8 cellular contexts compared by ENCODE assay signal in genomic region chr11:62786318-62787004, GRCh38. TPM values are rescaled to one million over a fixed set of nuclear protein-coding genes. Genes with fewer than 3 reads are reported as not detected.
A peak's percentile ranks its signal among the peaks of the same experiment; 100 is the strongest.
DNase-seq lines count a peak whose midpoint lies in the region; ATAC-seq and TF ChIP-seq lines count a peak whose summit lies in the region.

No MANE protein-coding gene starts in this region.

- POLR2A ChIA-PET in WTC11 (lab: Charles Lee) = interaction anchor here (0.7 to 3.4 kb wide), 19 partner anchors 15 to 122 kb away, joined by 3 to 25 read pairs (median 5); partner anchors contain the start of genes C11orf98, CSKMT, GNG3 and HNRNPUL2

- H3K79me2 ChIP-seq in ACC112 (ENCODE audit: control insufficient read depth, insufficient read depth, low read length, unreplicated experiment) (peaks cover 37% of the 10 kb centered on the region), mammary epithelial cell (ENCODE audit: insufficient read depth, low read length) (peaks cover 43% of the 10 kb centered on the region), smooth muscle cell (ENCODE audit: low read depth) (peaks cover 36% of the 10 kb centered on the region)

- peak overlapping the region; percentile 73 for H3K9ac ChIP-seq in mammary epithelial cell (ENCODE audit: insufficient read depth, low read length)
- H3K9ac ChIP-seq in smooth muscle cell (ENCODE audit: low read depth) = peak overlapping the region; percentile 81

- CTCF ChIA-PET in WTC11 (lab: Charles Lee) (interaction anchor here (0.6 to 4.6 kb wide), 60 partner anchors 10 to 392 kb away, joined by 3 to 121 read pairs (median 5); partner anchors contain the start of genes B3GAT3, BSCL2, C11orf98 and CSKMT), mammary epithelial cell (lab: Charles Lee; ENCODE audit: low non-redundant PET) (interaction anchor here (0.5 to 1.0 kb wide), 10 partner anchors 14 to 780 kb away, joined by 3 to 24 read pairs (median 6); partner anchors contain the start of genes GANAB, STX5 and ZBTB3)

- H4K20me1 ChIP-seq in mammary epithelial cell (ENCODE audit: insufficient read depth, low read length) = no peaks in the 10 kb centered on the region
- peaks cover 5% of the 10 kb centered on the region for H4K20me1 ChIP-seq in smooth muscle cell (ENCODE audit: low read depth)

- no peaks in the 10 kb centered on the region for H3K36me3 ChIP-seq in ACC112 (ENCODE audit: insufficient read depth, low read length)
- H3K36me3 ChIP-seq in mammary epithelial cell (ENCODE audit: insufficient read depth, low read length) = peaks cover 10% of the 10 kb centered on the region
- no peaks in the 10 kb centered on the region for H3K36me3 ChIP-seq in smooth muscle cell (ENCODE audit: low read depth)

- peaks cover 17% of the 10 kb centered on the region for H3F3A ChIP-seq in smooth muscle cell (ENCODE audit: low read depth)

- peak; percentile 31 for ATAC-seq in GM18519 (IDR thresholded peaks at IDR 0.05; ENCODE audit: low FRiP score, unreplicated experiment)
- peak; percentile 61 for ATAC-seq in HG03095 (IDR thresholded peaks at IDR 0.05; ENCODE audit: unreplicated experiment)
- peak; percentile 61 for ATAC-seq in WTC11

- H3K4me1 ChIP-seq in ACC112 (ENCODE audit: control insufficient read depth, insufficient read depth, low read length, unreplicated experiment) (peaks cover 21% of the 10 kb centered on the region), mammary epithelial cell (ENCODE audit: insufficient read depth, low read length) (peaks cover 18% of the 10 kb centered on the region), smooth muscle cell (ENCODE audit: low read depth) (peaks cover 7% of the 10 kb centered on the region)

- H3K27ac Mint-ChIP-seq in WTC11 = peak overlapping the region; percentile 71

- 4% methylated on average over 14 of the region's 51 CpGs for WGBS in mammary epithelial cell (ENCODE audit: low coverage, missing lambda C conversion rate)
- WGBS in smooth muscle cell (ENCODE audit: low lambda C conversion rate) = 2% methylated on average over 46 of the region's 51 CpGs

- no TSS peak for BruUV-seq in mammary epithelial cell (replicated peaks; lab: Mats Ljungman, UMichigan)

- peak overlapping the region; percentile 88 for H2AFZ ChIP-seq in ACC112 (ENCODE audit: low read length, unreplicated experiment)
- peak overlapping the region; percentile 48 for H2AFZ ChIP-seq in mammary epithelial cell (ENCODE audit: low read depth, low read length)
- peak overlapping the region; percentile 67 for H2AFZ ChIP-seq in smooth muscle cell (ENCODE audit: low read depth)

- H3K36me3 Mint-ChIP-seq in WTC11 = peaks cover 39% of the 10 kb centered on the region

- H3K27me3 ChIP-seq in ACC112 (ENCODE audit: insufficient read depth, low read length) (no peaks in the 10 kb centered on the region), mammary epithelial cell (ENCODE audit: insufficient read depth, low read length) (no peaks in the 10 kb centered on the region), smooth muscle cell (ENCODE audit: low read depth) (no peaks in the 10 kb centered on the region)

- H3K4me2 ChIP-seq in mammary epithelial cell (ENCODE audit: insufficient read depth, low read depth, low read length) (peak overlapping the region; percentile 95), smooth muscle cell (peak overlapping the region; percentile 95)

- H3K27ac ChIP-seq in ACC112 (ENCODE audit: low read depth, low read length) = peak overlapping the region; percentile 74
- H3K27ac ChIP-seq in mammary epithelial cell (ENCODE audit: insufficient read depth, low read depth, low read length) = peak overlapping the region; percentile 70
- peak overlapping the region; percentile 87 for H3K27ac ChIP-seq in smooth muscle cell (ENCODE audit: low read depth)

- no peaks in the 10 kb centered on the region; the same call in 1 of the 2 replicates for H3K27me3 Mint-ChIP-seq in WTC11 (ENCODE audit: low read depth)

- dilution Hi-C loops in mammary epithelial cell (cut with HindIII; ENCODE audit: low sequenced_read_pairs) = no loop called here

- in situ Hi-C loops in mammary epithelial cell (cut with MboI; ENCODE audit: low sequenced_read_pairs in 2 of 2) = loop anchor here in 1 of 2 donors (5.0 kb wide), 1 partner anchor 76 kb away; no protein-coding TSS in a partner anchor

- DNase-seq in NCI-H2196 (lab: John Stamatoyannopoulos, UW; ENCODE audit: unreplicated experiment) (peak; percentile 94), WTC11 (ENCODE audit: low spot score) (peak; percentile 93), mammary epithelial cell (peak; percentile 70), iPS-NIHi7 (ENCODE audit: extremely low spot score) (peak; percentile 92), smooth muscle cell (lab: John Stamatoyannopoulos, UW; ENCODE audit: unreplicated experiment) (peak; percentile 61)

- intact Hi-C loops in mammary epithelial cell (cut with micrococcal nuclease) = loop anchor here (1.0 to 5.0 kb wide), 10 partner anchors 26 to 426 kb away; partner anchors contain the start of genes POLR2G, STX5, TEX54 and TTC9C

- peaks cover 29% of the 10 kb centered on the region for H3K4me1 Mint-ChIP-seq in WTC11

- H3K4me3 ChIP-seq in ACC112 (ENCODE audit: low read depth, low read length) (peak overlapping the region; percentile 87), mammary epithelial cell (replicated peaks in 1 of 3; ENCODE audit: insufficient read depth in 1 of 3, low read depth in 2 of 3, low read length in 3 of 3) (peak overlapping the region; percentile 43 to 95 (median 67)), smooth muscle cell (peak overlapping the region; percentile 86)

- peak; percentile 96 for TF ChIP-seq CTCF in WTC11 (IDR thresholded peaks at IDR 0.05)
- TF ChIP-seq CTCF in mammary epithelial cell (conservative IDR thresholded peaks at IDR 0.05 in 1 of 2, IDR thresholded peaks at IDR 0.05 in 1 of 2; ENCODE audit: extremely low read depth in 1 of 2, insufficient read depth in 1 of 2, low read depth in 1 of 2, low read length in 2 of 2) = peak; percentile 90 to 99
- TF ChIP-seq CTCF in smooth muscle cell (IDR thresholded peaks at IDR 0.05; ENCODE audit: borderline replicate concordance, insufficient read depth, poor library complexity, severe bottlenecking) = peak; percentile 93

- H3K4me3 Mint-ChIP-seq in WTC11 = peak overlapping the region; percentile 64

- H3K9me3 ChIP-seq in mammary epithelial cell (replicated peaks; ENCODE audit: insufficient read depth, low read length) = no peaks in the 10 kb centered on the region
- no peaks in the 10 kb centered on the region for H3K9me3 ChIP-seq in smooth muscle cell (replicated peaks; ENCODE audit: low read depth)

- no peaks in the 10 kb centered on the region for H3K9me3 Mint-ChIP-seq in WTC11

TF ChIP-seq in WTC11, 78 proteins besides CTCF, POLR2A, EP300 and RAD21 (continues in another document):
- TF ChIP-seq TCF7 (CRISPR knock-in tag; IDR thresholded peaks at IDR 0.05; ENCODE audit: low read depth) = 0 out of 2 replicates have a peak, but pooled peaks have one; percentile 21
- TF ChIP-seq ZNF121 (CRISPR knock-in tag; IDR thresholded peaks at IDR 0.05) = peak; percentile 97
- no peak for TF ChIP-seq E2F1 (CRISPR knock-in tag; IDR thresholded peaks at IDR 0.05)
- TF ChIP-seq ZNF317 (CRISPR knock-in tag; IDR thresholded peaks at IDR 0.05; ENCODE audit: borderline replicate concordance, low read depth) = no peak
- TF ChIP-seq TEAD1 (CRISPR knock-in tag; IDR thresholded peaks at IDR 0.05) = 0 out of 2 replicates have a peak, but pooled peaks have one; percentile 55
- TF ChIP-seq NFYB (CRISPR knock-in tag; conservative IDR thresholded peaks at IDR 0.05; ENCODE audit: low read depth) = no peak
- TF ChIP-seq PRRX2 (CRISPR knock-in tag; IDR thresholded peaks at IDR 0.05) = 0 out of 2 replicates have a peak, but pooled peaks have one; percentile 64
- no peak for TF ChIP-seq ETV6 (CRISPR knock-in tag; IDR thresholded peaks at IDR 0.05)
- TF ChIP-seq SMAD3 (CRISPR knock-in tag; IDR thresholded peaks at IDR 0.05; ENCODE audit: borderline replicate concordance) = no peak
- peak; percentile 50; the same call in 1 of the 2 replicates for TF ChIP-seq GTF2I (CRISPR knock-in tag; conservative IDR thresholded peaks at IDR 0.05)
- no peak for TF ChIP-seq ZNF396 (CRISPR knock-in tag; IDR thresholded peaks at IDR 0.05; ENCODE audit: borderline replicate concordance)

RNA-seq across cellular contexts. Expression of gene TMEM179B, which starts 0.7 kb away (rescaled TPM):
- total RNA-seq in WTC11 (2021) = 21.4 to 23.6 TPM (median 22.2 TPM) in 3 replicates
- total RNA-seq in mammary epithelial cell = 10 to 100 TPM; 20.5 to 26.9 TPM
- polyA plus RNA-seq in mammary epithelial cell = 57.7 TPM
- 51.5 TPM for polyA minus RNA-seq in mammary epithelial cell
- total RNA-seq in smooth muscle cell = 96.0 and 103 TPM in 2 replicates
- 113 and 125 TPM in 2 replicates for polyA plus RNA-seq in smooth muscle cell

RNA-seq across cellular contexts. Expression of gene TMEM223, which starts 5.3 kb away (rescaled TPM):
- total RNA-seq in WTC11 (2021) (25.5 to 26.4 TPM (median 25.9 TPM) in 3 replicates), mammary epithelial cell (10 to 100 TPM; 12.5 to 14.6 TPM), smooth muscle cell (43.2 and 47.8 TPM in 2 replicates)
- polyA plus RNA-seq in mammary epithelial cell (25.5 TPM), smooth muscle cell (40.8 and 46.8 TPM in 2 replicates)
- polyA minus RNA-seq in mammary epithelial cell = 4.1 TPM

RNA-seq across cellular contexts. Expression of gene TAF6L, which starts 15.3 kb away (rescaled TPM):
- total RNA-seq in WTC11 (2021) (33.8 to 42.1 TPM (median 36.3 TPM) in 3 replicates), mammary epithelial cell (10 to 100 TPM; 16.3 to 22.0 TPM), smooth muscle cell (10.5 and 11.9 TPM in 2 replicates)
- polyA plus RNA-seq in mammary epithelial cell (13.9 TPM), smooth muscle cell (18.6 and 27.2 TPM in 2 replicates)
- polyA minus RNA-seq in mammary epithelial cell = 6.2 TPM

RNA-seq across cellular contexts. Expression of gene NXF1, which starts 18.8 kb away (rescaled TPM):
- total RNA-seq in WTC11 (2021) (43.2 to 44.7 TPM (median 44.3 TPM) in 3 replicates), mammary epithelial cell (10 to 100 TPM; 24.3 to 43.4 TPM), smooth muscle cell (33.4 and 35.4 TPM in 2 replicates)
- polyA plus RNA-seq in mammary epithelial cell (25.8 TPM), smooth muscle cell (46.5 and 78.8 TPM in 2 replicates)
- 102 TPM for polyA minus RNA-seq in mammary epithelial cell

RNA-seq across cellular contexts. Expression of gene POLR2G, which starts 25.1 kb away (rescaled TPM):
- total RNA-seq in WTC11 (2021) (81.3 to 101 TPM (median 84.3 TPM) in 3 replicates), mammary epithelial cell (10 to 100 TPM; 45.0 to 70.9 TPM), smooth muscle cell (147 and 197 TPM in 2 replicates)
- polyA plus RNA-seq in mammary epithelial cell (159 TPM), smooth muscle cell (192 and 220 TPM in 2 replicates)
- 167 TPM for polyA minus RNA-seq in mammary epithelial cell

Comparison
In these comparisons a context has a peak if more than half of its experiments do, and no peak if none do; other contexts are left out.
1. Peak in every context shown above with its lines: DNase-seq, ATAC-seq, H3K4me3 ChIP-seq and H3K27ac ChIP-seq.